Comparison of ENCODE assay signal across 8 cellular contexts in genomic region chr11:59429924-59430516, GRCh38. TPM values are rescaled to one million over a fixed set of nuclear protein-coding genes. Genes with fewer than 3 reads are reported as not detected.
DNase-seq lines count a peak whose midpoint lies in the region; ATAC-seq, FAIRE-seq and TF ChIP-seq lines count a peak whose summit lies in the region.

No MANE protein-coding gene starts in this region.

- DNase-seq in AML-193 (lab: John Stamatoyannopoulos, UW) (peak; percentile 41 to 60), GM12864 (ENCODE audit: low read depth) (peak; percentile 35), NCI-H2029 (lab: John Stamatoyannopoulos, UW) (peak; percentile 42), WERI-Rb-1 (peak; percentile 31), foreskin fibroblast (peak; percentile 10 to 60), small intestine (peak; percentile 59), omental fat pad (ENCODE audit: low spot score) (no peak)

- no peaks in the 10 kb centered on the region for H3K27me3 ChIP-seq in WERI-Rb-1 (ENCODE audit: insufficient read depth, low read depth, severe bottlenecking)
- no peaks in the 10 kb centered on the region for H3K27me3 ChIP-seq in small intestine (ENCODE audit: control insufficient read depth in 2 of 2, insufficient read depth in 2 of 2, low read length in 2 of 2)

- WGBS in small intestine, 3 donors, result 60 to 64% (median 63%) methylated on average over 4 of the region's 4 CpGs

- peak; percentile 73 for TF ChIP-seq CTCF in GM12864 (IDR thresholded peaks at IDR 0.05; ENCODE audit: low read depth, low read length, missing control alignments)
- TF ChIP-seq CTCF in WERI-Rb-1 (IDR thresholded peaks at IDR 0.05; ENCODE audit: low read depth, low read length), result peak; percentile 58
- peak; percentile 71 for TF ChIP-seq CTCF in foreskin fibroblast (IDR thresholded peaks at IDR 0.05; ENCODE audit: low read depth, low read length)
- TF ChIP-seq CTCF in omental fat pad (IDR thresholded peaks at IDR 0.05), result no peak

- no peaks in the 10 kb centered on the region for H3K4me1 ChIP-seq in small intestine (ENCODE audit: control insufficient read depth in 2 of 2, insufficient read depth in 1 of 2, low read depth in 1 of 2, low read length in 1 of 2)

- H3K36me3 ChIP-seq in WERI-Rb-1 (no peaks in the 10 kb centered on the region), small intestine (ENCODE audit: control insufficient read depth in 2 of 2, insufficient read depth in 2 of 2, low read length in 2 of 2) (no peaks in the 10 kb centered on the region)

- H3K9me3 ChIP-seq in WERI-Rb-1 (ENCODE audit: severe bottlenecking), result no peaks in the 10 kb centered on the region
- H3K9me3 ChIP-seq in small intestine (ENCODE audit: control insufficient read depth, low read depth), result no peaks in the 10 kb centered on the region

- H3K27ac ChIP-seq in WERI-Rb-1, result no peak overlapping the region
- no peak overlapping the region for H3K27ac ChIP-seq in small intestine (ENCODE audit: low read depth in 1 of 2, low read length in 1 of 2)

- peak; percentile 5 for FAIRE-seq in small intestine (lab: Jason Lieb, UNC)

- H3K4me3 ChIP-seq in GM12864 (ENCODE audit: low read depth, low read length) (no peak overlapping the region), WERI-Rb-1 (ENCODE audit: low read depth, low read length) (no peak overlapping the region), foreskin fibroblast (ENCODE audit: low read depth in 1 of 2, low read length in 2 of 2) (no peak overlapping the region), small intestine (ENCODE audit: low read depth in 1 of 2, low read length in 2 of 2) (no peak overlapping the region)

- ATAC-seq in HG02798 (IDR thresholded peaks at IDR 0.05; ENCODE audit: poor library complexity, unreplicated experiment) (peak; percentile 89), omental fat pad (ENCODE audit: low FRiP score) (no peak)

RNA-seq across cellular contexts. Expression of gene OR5A2, which starts 3.8 kb away (rescaled TPM):
- polyA plus RNA-seq in small intestine, result not detected
- not detected for total RNA-seq in omental fat pad

RNA-seq across cellular contexts. Expression of gene OR5A1, which starts 6.2 kb away (rescaled TPM):
- not detected for polyA plus RNA-seq in small intestine
- total RNA-seq in omental fat pad, result not detected

RNA-seq across cellular contexts. Expression of gene OR4D6, which starts 26.7 kb away (rescaled TPM):
- not detected for polyA plus RNA-seq in small intestine
- not detected for total RNA-seq in omental fat pad

RNA-seq across cellular contexts. Expression of gene OR4D10, which starts 43.1 kb away (rescaled TPM):
- polyA plus RNA-seq in small intestine, result not detected
- not detected for total RNA-seq in omental fat pad

Comparison
In these comparisons a context has a peak if more than half of its experiments do, and no peak if none do; other contexts are left out.
1. CTCF ChIP-seq: peak in GM12864 (single experiment), WERI-Rb-1 (single experiment) and foreskin fibroblast (single experiment); none in omental fat pad (0 of 3).